ENCODE assay signal across 8 cellular contexts in genomic region chr10:7412482-7413251, GRCh38. TPM values are rescaled to one million over a fixed set of nuclear protein-coding genes. Genes with fewer than 3 reads are reported as not detected.
DNase-seq lines count a peak whose midpoint lies in the region; ATAC-seq and TF ChIP-seq lines count a peak whose summit lies in the region.

No MANE protein-coding gene starts in this region.

- H3K4me3 ChIP-seq in H7 (ENCODE audit: insufficient read depth, low read depth, low read length): peak overlapping the region; percentile 73
- H3K4me3 ChIP-seq in MG63: no peak overlapping the region
- H3K4me3 ChIP-seq in MM.1S (ENCODE audit: low read length): no peak overlapping the region

- TF ChIP-seq CTCF in MM.1S (IDR thresholded peaks at IDR 0.05; ENCODE audit: low read length): no peak

- no peak overlapping the region for H2AFZ ChIP-seq in MM.1S (ENCODE audit: low read length)

- peaks cover 36% of the 10 kb centered on the region for H3K79me2 ChIP-seq in MM.1S (ENCODE audit: low read length)

- H3K9me2 ChIP-seq in MM.1S (replicated peaks; ENCODE audit: insufficient read depth, low read length): no peaks in the 10 kb centered on the region

- H3K36me3 ChIP-seq in H7 (replicated peaks; ENCODE audit: control insufficient read depth, insufficient read depth, low read length) (no peaks in the 10 kb centered on the region), MG63 (no peaks in the 10 kb centered on the region), MM.1S (replicated peaks; ENCODE audit: insufficient read depth, low read length) (no peaks in the 10 kb centered on the region)

- DNase-seq in H7: peak; percentile 77
- DNase-seq in iPS-NIHi11 (ENCODE audit: low spot score): peak; percentile 23
- DNase-seq in stimulated activated CD4-positive, alpha-beta T cell treated with anti-CD3 and anti-CD28 coated beads, Interleukin-15, amount 100 ng/mL, for 24 hours: peak; percentile 63
- no peak for DNase-seq in MG63
- no peak for DNase-seq in MM.1S
- DNase-seq in NCI-H1694 treated with DMSO at 0.1 percent for 48 hours (lab: John Stamatoyannopoulos, UW): no peak

- no peak overlapping the region for H3K9ac ChIP-seq in MM.1S (ENCODE audit: low read length)

- H3K9me3 Mint-ChIP-seq in activated naive CD4-positive, alpha-beta T cell treated with anti-CD3 and anti-CD28 coated beads, Interleukin-2, amount 50 U/mL, for 24 hours: no peaks in the 10 kb centered on the region

- H3K27me3 ChIP-seq in H7 (ENCODE audit: control insufficient read depth, insufficient read depth, low read length) (peaks cover 60% of the 10 kb centered on the region), MG63 (peaks cover 63% of the 10 kb centered on the region), MM.1S (replicated peaks; ENCODE audit: insufficient read depth, low read length) (no peaks in the 10 kb centered on the region)

- peaks cover 9% of the 10 kb centered on the region; the same call in 1 of the 2 replicates for H3K4me1 ChIP-seq in MM.1S (ENCODE audit: low read length)

- H3K27ac ChIP-seq in MM.1S (ENCODE audit: low read length): no peak overlapping the region

- H3K9me3 ChIP-seq in MG63 (no peaks in the 10 kb centered on the region), MM.1S (replicated peaks; ENCODE audit: insufficient read depth, low read length) (no peaks in the 10 kb centered on the region)

- no peaks in the 10 kb centered on the region for H3K36me3 Mint-ChIP-seq in activated naive CD4-positive, alpha-beta T cell treated with anti-CD3 and anti-CD28 coated beads, Interleukin-2, amount 50 U/mL, for 24 hours

- no peak overlapping the region for H3K4me2 ChIP-seq in MM.1S (ENCODE audit: low read depth, low read length)

- peaks cover 13% of the 10 kb centered on the region for H3F3A ChIP-seq in MM.1S (ENCODE audit: insufficient read depth, low read length)

- H4K20me1 ChIP-seq in MM.1S (ENCODE audit: insufficient read depth, low read length): 0 out of 2 replicates have a peak, but pooled peaks cover 6% of the 10 kb centered on the region

- H3K27ac Mint-ChIP-seq in activated naive CD4-positive, alpha-beta T cell treated with anti-CD3 and anti-CD28 coated beads, Interleukin-2, amount 50 U/mL, for 24 hours: no peak overlapping the region

- H3K4me3 Mint-ChIP-seq in activated naive CD4-positive, alpha-beta T cell treated with anti-CD3 and anti-CD28 coated beads, Interleukin-2, amount 50 U/mL, for 24 hours: peak overlapping the region; percentile 99

- ATAC-seq in HG03159 (IDR thresholded peaks at IDR 0.05; ENCODE audit: unreplicated experiment): no peak

- peaks cover 39% of the 10 kb centered on the region for H3K4me1 Mint-ChIP-seq in activated naive CD4-positive, alpha-beta T cell treated with anti-CD3 and anti-CD28 coated beads, Interleukin-2, amount 50 U/mL, for 24 hours

- peaks cover 2% of the 10 kb centered on the region for H3K27me3 Mint-ChIP-seq in activated naive CD4-positive, alpha-beta T cell treated with anti-CD3 and anti-CD28 coated beads, Interleukin-2, amount 50 U/mL, for 24 hours

RNA-seq across cellular contexts. Expression of gene SFMBT2, which starts 1.8 kb away (rescaled TPM):
- total RNA-seq in H7 (2014; rRNA removed; shearing (Covaris generic)): 1.8 and 3.5 TPM in 2 replicates
- total RNA-seq in MG63 (2014; rRNA removed; shearing (Covaris generic); ENCODE audit: low replicate concordance): 0.03 TPM in 1 of 2 replicates, not detected in the other

Comparison
In these comparisons a context has a peak if more than half of its experiments do, and no peak if none do; other contexts are left out.
1. DNase-seq: peak in H7 (single experiment), iPS-NIHi11 (single experiment) and stimulated activated CD4-positive, alpha-beta T cell treated with anti-CD3 and anti-CD28 coated beads, Interleukin-15, amount 100 ng/mL, for 24 hours (single experiment); none in MG63 (single experiment), MM.1S (single experiment) and NCI-H1694 treated with DMSO at 0.1 percent for 48 hours (single experiment).